In the genomic region with DNA sequence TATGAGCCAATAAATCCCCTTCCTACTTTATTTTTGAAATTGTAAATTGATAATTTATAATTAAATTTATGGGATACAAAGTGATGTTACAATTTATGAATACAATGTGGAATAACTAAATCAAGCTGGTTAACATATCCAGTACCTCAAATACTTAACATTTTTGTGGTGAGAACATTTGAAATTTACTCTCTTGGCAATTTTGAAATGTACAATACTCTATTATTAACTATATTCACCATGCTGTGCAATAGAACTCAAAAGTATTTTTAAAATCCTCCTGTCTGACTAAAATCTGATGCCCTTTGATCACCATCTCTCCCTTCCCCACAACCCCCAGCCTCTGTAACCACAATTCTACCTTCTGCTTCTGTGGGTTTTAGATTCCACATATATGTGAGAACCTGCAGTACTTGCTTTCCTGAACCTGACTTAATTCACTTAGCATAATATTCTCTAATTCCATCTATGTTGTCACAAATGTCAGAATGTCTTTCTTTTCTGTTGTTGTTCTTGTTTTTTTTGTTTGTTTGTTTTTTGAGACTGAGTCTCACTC, we compare ENCODE assay signal across 24 cellular contexts.
DNase-seq lines count a peak whose midpoint lies in the region.
"Had no signal": no experiment of that assay in that cellular context is flagged by ENCODE, and none has a peak within 500 bp of the region (broad histone marks: within the 10 kb centered on the region; RNA-seq: fewer than 3 reads in every experiment).

No MANE protein-coding gene starts in this region.

- POLR2A ChIA-PET in activated CD4-positive, alpha-beta T cell treated with anti-CD3 and anti-CD28 coated beads, Interleukin-2, amount 10 ng/mL, durations not matched to agents 7 days and 5 days (lab: Charles Lee): no interaction called here

- DNase-seq in activated CD4-positive, alpha-beta T cell treated with anti-CD3 and anti-CD28 coated beads, Interleukin-2, amount 10 ng/mL, durations not matched to agents 7 days and 5 days: peak; percentile 47
- DNase-seq in activated CD4-positive, alpha-beta T cell treated with anti-CD3 and anti-CD28 coated beads for 4 hours: no peak
- DNase-seq in SW480 (ENCODE audit: low spot score): peak; percentile 42
- DNase-seq in astrocyte of the hippocampus (ENCODE audit: low read depth, low spot score): peak; percentile 30
- DNase-seq in hypothalamus (lab: John Stamatoyannopoulos, UW): no peak
- DNase-seq in activated effector memory CD4-positive, alpha-beta T cell treated with Interleukin-2 at 50 U/mL for 16 hours: no peak
- DNase-seq in kidney glomerular epithelial cell (lab: John Stamatoyannopoulos, UW): no peak
- DNase-seq: amygdala; DMS 273 treated with DMSO at 0.1 percent for 48 hours; effector CD8-positive, alpha-beta T cell; GDM1; mesenchymal stem cell; MG63; natural killer cell; NCI-H1930; NCI-H226; pancreas; PC-9; right lobe of liver; SIG-M5; testis had no signal

- H3K9me3 Mint-ChIP-seq in activated CD4-positive, alpha-beta T cell treated with anti-CD3 and anti-CD28 coated beads, Interleukin-2, amount 10 ng/mL, durations not matched to agents 7 days and 5 days: peaks cover 5% of the 10 kb centered on the region
- H3K9me3 Mint-ChIP-seq: natural killer cell had no signal

- no peak overlapping the region for H3K9ac ChIP-seq in skeletal muscle satellite cell (ENCODE audit: low read depth, low read length)

- peak overlapping the region; percentile 37 for H3K4me2 ChIP-seq in skeletal muscle satellite cell (ENCODE audit: low read length)
- H3K4me2 ChIP-seq: PC-9 had no signal

- no peak overlapping the region for H3K27ac Mint-ChIP-seq in activated CD4-positive, alpha-beta T cell treated with anti-CD3 and anti-CD28 coated beads, Interleukin-2, amount 10 ng/mL, durations not matched to agents 7 days and 5 days
- H3K27ac Mint-ChIP-seq: natural killer cell had no signal

- peaks cover 16% of the 10 kb centered on the region for H3K4me1 ChIP-seq in skeletal muscle satellite cell (ENCODE audit: control insufficient read depth, insufficient read depth, low read length)
- H3K4me1 ChIP-seq: gastroesophageal sphincter, pancreas, testis had no signal

- H3K4me1 Mint-ChIP-seq in activated CD4-positive, alpha-beta T cell treated with anti-CD3 and anti-CD28 coated beads, Interleukin-2, amount 10 ng/mL, durations not matched to agents 7 days and 5 days: peaks cover 18% of the 10 kb centered on the region

- H3K4me3 ChIP-seq in skeletal muscle satellite cell (ENCODE audit: low read length): no peak overlapping the region
- H3K4me3 ChIP-seq: gastroesophageal sphincter, MG63, pancreas, PC-9, right lobe of liver, testis had no signal

- peaks cover 3% of the 10 kb centered on the region for H3K36me3 Mint-ChIP-seq in activated CD4-positive, alpha-beta T cell treated with anti-CD3 and anti-CD28 coated beads, Interleukin-2, amount 10 ng/mL, durations not matched to agents 7 days and 5 days (ENCODE audit: low read depth)

- H3K27me3 Mint-ChIP-seq in activated CD4-positive, alpha-beta T cell treated with anti-CD3 and anti-CD28 coated beads, Interleukin-2, amount 10 ng/mL, durations not matched to agents 7 days and 5 days: peaks cover 10% of the 10 kb centered on the region

- no peaks in the 10 kb centered on the region for H3K36me3 ChIP-seq in skeletal muscle satellite cell (ENCODE audit: insufficient read depth, low read length)
- H3K36me3 ChIP-seq: gastroesophageal sphincter, MG63, pancreas, right lobe of liver had no signal

- CTCF ChIA-PET in activated CD4-positive, alpha-beta T cell treated with anti-CD3 and anti-CD28 coated beads, Interleukin-2, amount 10 ng/mL, durations not matched to agents 7 days and 5 days (lab: Charles Lee): interaction anchor here (1.2 kb wide), 1 partner anchor 10 kb away, joined by 3 read pairs; no protein-coding TSS in a partner anchor

- no peaks in the 10 kb centered on the region for H3K27me3 ChIP-seq in skeletal muscle satellite cell (ENCODE audit: control insufficient read depth, insufficient read depth, low read length)
- H3K27me3 ChIP-seq: MG63, pancreas, right lobe of liver, testis had no signal

- no peaks in the 10 kb centered on the region for H3K9me3 ChIP-seq in skeletal muscle satellite cell (replicated peaks; ENCODE audit: low read length)
- H3K9me3 ChIP-seq: gastroesophageal sphincter, MG63, pancreas, right lobe of liver, testis had no signal

- no peak overlapping the region for H3K4me3 Mint-ChIP-seq in activated CD4-positive, alpha-beta T cell treated with anti-CD3 and anti-CD28 coated beads, Interleukin-2, amount 10 ng/mL, durations not matched to agents 7 days and 5 days
- H3K4me3 Mint-ChIP-seq: CD14-positive monocyte, natural killer cell had no signal

Comparison
In these comparisons a context has a peak if more than half of its experiments do, and no peak if none do; other contexts are left out.
1. DNase-seq: peak in activated CD4-positive, alpha-beta T cell treated with anti-CD3 and anti-CD28 coated beads, Interleukin-2, amount 10 ng/mL, durations not matched to agents 7 days and 5 days (single experiment), SW480 (single experiment) and astrocyte of the hippocampus (single experiment); none in activated CD4-positive, alpha-beta T cell treated with anti-CD3 and anti-CD28 coated beads for 4 hours (0 of 2), hypothalamus (0 of 51), activated effector memory CD4-positive, alpha-beta T cell treated with Interleukin-2 at 50 U/mL for 16 hours (single experiment) and kidney glomerular epithelial cell (single experiment).